Comparison of ENCODE assay signal across 8 cellular contexts in the genomic region with DNA sequence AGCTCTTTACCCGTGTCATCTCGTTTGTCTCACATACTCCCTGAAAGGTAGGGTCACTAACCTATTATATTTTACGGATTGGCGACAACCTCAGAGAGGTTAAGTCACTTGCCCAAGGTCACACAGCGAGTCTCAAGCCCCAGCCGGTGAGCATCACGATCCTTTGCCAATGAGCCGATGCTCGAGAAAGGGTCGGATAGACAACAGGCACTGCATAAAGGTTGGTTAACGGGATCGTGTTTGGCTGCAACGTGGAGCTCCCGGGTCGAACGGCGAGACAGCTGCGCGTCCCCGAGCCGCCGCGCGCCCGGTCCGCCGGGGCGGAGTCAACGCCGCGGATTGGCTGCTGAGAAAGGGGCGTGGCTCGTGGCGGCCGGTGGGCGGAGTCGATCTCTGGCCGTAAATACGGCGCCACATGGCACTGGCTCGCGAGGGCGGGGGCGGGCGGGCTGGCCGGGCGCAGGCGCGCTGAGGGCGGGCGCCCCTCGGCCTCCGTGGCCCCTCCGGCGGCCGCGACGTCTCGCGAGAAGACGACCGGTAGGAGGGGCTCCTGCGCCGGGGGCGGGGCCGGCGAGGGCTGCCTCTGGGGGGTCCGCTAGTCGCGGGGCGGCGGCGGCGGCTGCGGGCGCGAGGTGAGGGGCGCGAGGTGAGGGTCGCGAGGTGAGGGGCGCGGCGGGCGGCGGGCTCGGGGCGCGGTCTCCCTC. TPM values are rescaled to one million over a fixed set of nuclear protein-coding genes. Genes with fewer than 3 reads are reported as not detected.
DNase-seq lines count a peak whose midpoint lies in the region; ATAC-seq and TF ChIP-seq lines count a peak whose summit lies in the region.

A gene (plus strand): TSS at position 598 of the 704 bp plus-strand sequence. CDS start 29,029 bp downstream, outside the sequence.

- H3K9me3 Mint-ChIP-seq in activated CD8-positive, alpha-beta T cell treated with anti-CD3 and anti-CD28 coated beads for 36 hours: no peaks in the 10 kb centered on the region

- H3K27me3 ChIP-seq in BE2C: no peaks in the 10 kb centered on the region
- no peaks in the 10 kb centered on the region for H3K27me3 ChIP-seq in duodenal mucosa (ENCODE audit: control insufficient read depth in 1 of 2, insufficient read depth in 2 of 2, low read length in 2 of 2)
- H3K27me3 ChIP-seq in right lobe of liver: no peaks in the 10 kb centered on the region

- TF ChIP-seq POLR2A in right lobe of liver (IDR thresholded peaks at IDR 0.05): peak; percentile 45

- ATAC-seq in GM19351 (IDR thresholded peaks at IDR 0.05; ENCODE audit: unreplicated experiment): peak; percentile 42
- peak; percentile 33 for ATAC-seq in HG03571 (IDR thresholded peaks at IDR 0.05; ENCODE audit: unreplicated experiment)
- peak; percentile 75 for ATAC-seq in activated CD8-positive, alpha-beta T cell treated with anti-CD3 and anti-CD28 coated beads for 36 hours
- peak; percentile 81 to 91 (median 90) for ATAC-seq in right lobe of liver

- H3K4me1 Mint-ChIP-seq in activated CD8-positive, alpha-beta T cell treated with anti-CD3 and anti-CD28 coated beads for 36 hours (ENCODE audit: low read depth): peaks cover 47% of the 10 kb centered on the region

- H3K9me3 ChIP-seq in BE2C (no peaks in the 10 kb centered on the region), duodenal mucosa (ENCODE audit: control insufficient read depth in 1 of 2, low read length in 2 of 2) (no peaks in the 10 kb centered on the region), right lobe of liver (no peaks in the 10 kb centered on the region)

- H3K4me1 ChIP-seq in BE2C (peaks cover 13% of the 10 kb centered on the region), duodenal mucosa (ENCODE audit: control insufficient read depth in 1 of 2, insufficient read depth in 2 of 2, low read length in 2 of 2) (peaks cover 17 to 38% of the 10 kb centered on the region in 2 donors), right lobe of liver (peaks cover 0 to 29% (median 1%) of the 10 kb centered on the region in 4 donors)

- H3K27ac ChIP-seq in duodenal mucosa (ENCODE audit: low read depth, low read length) (no peak within 1 kb of the TSS), right lobe of liver (peak within 1 kb of the TSS; percentile 43 to 72 (median 57))

- intact Hi-C loops in activated CD8-positive, alpha-beta T cell treated with anti-CD3 and anti-CD28 coated beads for 36 hours (cut with micrococcal nuclease): loop anchor here (10.0 kb wide), 1 partner anchor 122 kb away; no protein-coding TSS in a partner anchor
- intact Hi-C loops in right lobe of liver (cut with DNase I): no loop called here

- H3K4me3 ChIP-seq in BE2C (ENCODE audit: low read depth, low read length): peak within 1 kb of the TSS; percentile 83
- H3K4me3 ChIP-seq in duodenal mucosa (ENCODE audit: low read depth in 1 of 2, low read length in 2 of 2): peak within 1 kb of the TSS; percentile 80 to 85
- H3K4me3 ChIP-seq in right lobe of liver: peak within 1 kb of the TSS; percentile 80 to 93 (median 87)

- WGBS in right lobe of liver (ENCODE audit: insufficient coverage, low coverage, low lambda C conversion rate, missing lambda C conversion rate): 4% methylated on average over 6 of the region's 89 CpGs

- no peaks in the 10 kb centered on the region for H3K36me3 Mint-ChIP-seq in activated CD8-positive, alpha-beta T cell treated with anti-CD3 and anti-CD28 coated beads for 36 hours (ENCODE audit: low read depth)

- no peak for TF ChIP-seq CTCF in BE2C (IDR thresholded peaks at IDR 0.05; ENCODE audit: low read depth, low read length)
- no peak for TF ChIP-seq CTCF in activated CD8-positive, alpha-beta T cell treated with anti-CD3 and anti-CD28 coated beads for 36 hours (IDR thresholded peaks at IDR 0.05)
- no peak for TF ChIP-seq CTCF in right lobe of liver (IDR thresholded peaks at IDR 0.05)

- DNase-seq in BE2C: peak; percentile 97
- DNase-seq in NCI-H82 treated with DMSO at 0.1 percent for 48 hours (lab: John Stamatoyannopoulos, UW; ENCODE audit: unreplicated experiment): peak; percentile 78
- peak; percentile 97 for DNase-seq in activated CD8-positive, alpha-beta T cell treated with anti-CD3 and anti-CD28 coated beads for 36 hours
- peak; percentile 96 to 97 (median 96) for DNase-seq in right lobe of liver
- peak; percentile 92 for DNase-seq in stimulated activated CD4-positive, alpha-beta T cell treated with anti-CD3 and anti-CD28 coated beads, Interleukin-4, amount 100 ng/mL, for 1 hour

- H3K27ac Mint-ChIP-seq in activated CD8-positive, alpha-beta T cell treated with anti-CD3 and anti-CD28 coated beads for 36 hours: peak within 1 kb of the TSS; percentile 74

- H3K27me3 Mint-ChIP-seq in activated CD8-positive, alpha-beta T cell treated with anti-CD3 and anti-CD28 coated beads for 36 hours: peaks cover 2% of the 10 kb centered on the region

- H3K4me3 Mint-ChIP-seq in activated CD8-positive, alpha-beta T cell treated with anti-CD3 and anti-CD28 coated beads for 36 hours: peak within 1 kb of the TSS; percentile 79

- H3K9ac ChIP-seq in duodenal mucosa (ENCODE audit: low read depth in 1 of 2, low read length in 2 of 2): peak within 1 kb of the TSS; percentile 62 to 72

- H3K36me3 ChIP-seq in BE2C (no peaks in the 10 kb centered on the region), duodenal mucosa (ENCODE audit: control insufficient read depth in 1 of 2, insufficient read depth in 2 of 2, low read length in 2 of 2) (no peaks in the 10 kb centered on the region), right lobe of liver (no peaks in the 10 kb centered on the region)

- CTCF ChIA-PET in activated CD8-positive, alpha-beta T cell treated with anti-CD3 and anti-CD28 coated beads for 36 hours (lab: Charles Lee): interaction anchor here (1.0 to 1.8 kb wide), 4 partner anchors 10 to 66 kb away, joined by 3 to 7 read pairs (median 4); no protein-coding TSS in a partner anchor

- POLR2A ChIA-PET in activated CD8-positive, alpha-beta T cell treated with anti-CD3 and anti-CD28 coated beads for 36 hours (lab: Charles Lee): interaction anchor here (0.5 to 1.6 kb wide), 5 partner anchors 18 to 335 kb away, joined by 3 to 7 read pairs (median 3); no protein-coding TSS in a partner anchor

RNA-seq across cellular contexts. Expression of the gene that starts here (rescaled TPM):
- 32.0 TPM for polyA plus RNA-seq in BE2C (2012; ENCODE audit: insufficient read depth, insufficient read length, low read depth)
- total RNA-seq in activated CD8-positive, alpha-beta T cell treated with anti-CD3 and anti-CD28 coated beads for 36 hours: 1 to 10 TPM; 2.9 to 4.7 TPM
- total RNA-seq in right lobe of liver: 1 to 10 TPM; 3.0 to 7.9 (median 5.7) TPM

Comparison
In these comparisons a context has a peak if more than half of its experiments do, and no peak if none do; other contexts are left out.
1. ATAC-seq: peak in every context shown above with its lines; median percentile 90 in right lobe of liver; 75 in activated CD8-positive, alpha-beta T cell treated with anti-CD3 and anti-CD28 coated beads for 36 hours; 42 in GM19351; 33 in HG03571.